8 cellular contexts compared by ENCODE assay signal in the genomic region with DNA sequence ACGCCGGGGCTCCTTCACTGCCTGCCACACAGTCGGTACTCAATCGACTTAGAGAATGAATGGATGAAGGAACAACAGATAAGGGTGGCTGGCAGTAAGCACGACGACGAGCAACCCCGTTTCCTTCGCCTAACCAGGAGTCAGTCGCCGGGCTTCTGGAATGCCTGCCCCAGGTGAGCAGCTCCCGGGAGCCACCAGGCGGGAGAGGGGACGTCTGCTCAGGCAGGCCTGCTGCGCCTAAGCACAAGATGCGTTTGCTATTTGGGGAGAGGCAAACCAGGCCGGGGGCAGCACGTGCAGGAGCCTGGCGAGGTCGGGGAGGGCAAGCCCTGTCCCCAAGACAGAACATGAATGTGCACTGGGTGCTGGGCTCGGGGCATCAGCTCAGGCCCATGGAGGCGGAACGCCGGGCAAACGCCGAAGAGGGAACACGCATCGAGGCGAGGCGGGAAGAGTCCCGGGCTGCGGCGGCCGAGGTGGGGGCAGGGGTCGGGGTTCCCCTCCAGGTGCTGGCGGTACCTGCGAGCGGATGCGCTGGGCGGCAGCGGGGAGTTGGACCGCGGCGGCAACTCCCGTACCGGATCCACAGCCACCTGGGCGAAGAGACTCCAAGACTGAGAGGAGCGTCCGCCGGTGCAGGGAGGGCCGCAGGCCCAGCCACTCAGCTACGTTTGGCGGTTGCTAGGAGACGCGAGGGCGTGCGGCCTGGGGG. TPM values are rescaled to one million over a fixed set of nuclear protein-coding genes. Genes with fewer than 3 reads are reported as not detected.
DNase-seq lines count a peak whose midpoint lies in the region; ATAC-seq, FAIRE-seq and TF ChIP-seq lines count a peak whose summit lies in the region.

Gene CFAP92 (minus strand): TSS at position 616 of the 712 bp plus-strand sequence. CDS start 772 bp downstream, outside the sequence.

- DNase-seq in GM04504 (ENCODE audit: low read depth) (peak; percentile 30), NCI-H2081 (lab: John Stamatoyannopoulos, UW) (peak; percentile 89 to 93), activated B cell treated with CpG ODN at 0.5 μM for 24 hours (peak; percentile 88), mammary epithelial cell (peak; percentile 81), keratinocyte (ENCODE audit: low read depth, low spot score) (no peak), NK-92 (lab: John Stamatoyannopoulos, UW; ENCODE audit: unreplicated experiment) (no peak)
- peak; percentile 78 to 81 for DNase-seq in stimulated activated CD4-positive, alpha-beta T cell treated with anti-CD3 and anti-CD28 coated beads, Interleukin-12 subunit alpha, Interleukin-12 subunit beta, amount 100 ng/mL, for 24 hours (ENCODE audit: low read depth in 2 of 2)

- H2AFZ ChIP-seq in mammary epithelial cell (ENCODE audit: low read depth, low read length) = peak within 1 kb of the TSS; percentile 91
- peak within 1 kb of the TSS; percentile 88 for H2AFZ ChIP-seq in keratinocyte (ENCODE audit: control insufficient read depth, low read length)

- H4K20me1 ChIP-seq in mammary epithelial cell (ENCODE audit: insufficient read depth, low read length) (no peaks in the 10 kb centered on the region), keratinocyte (ENCODE audit: control insufficient read depth, extremely low read depth, insufficient read depth, low read length) (no peaks in the 10 kb centered on the region)

- POLR2A ChIA-PET in activated B cell treated with CpG ODN at 0.5 μM for 24 hours (lab: Charles Lee) = interaction anchor here (0.7 to 2.0 kb wide), 6 partner anchors 10 to 190 kb away, joined by 4 to 17 read pairs (median 6); partner anchors contain the start of genes ACAD9 and CNBP

- H3K9me3 ChIP-seq in mammary epithelial cell (replicated peaks; ENCODE audit: insufficient read depth, low read length) = no peaks in the 10 kb centered on the region
- H3K9me3 ChIP-seq in keratinocyte (ENCODE audit: control insufficient read depth, low read depth, low read length) = no peaks in the 10 kb centered on the region

- ATAC-seq in HG02798 (IDR thresholded peaks at IDR 0.05; ENCODE audit: poor library complexity, unreplicated experiment) (peak; percentile 89), activated B cell treated with CpG ODN at 0.5 μM for 24 hours (ENCODE audit: low read depth) (peak; percentile 98)

- no peaks in the 10 kb centered on the region for H3K9me3 Mint-ChIP-seq in activated B cell treated with CpG ODN at 0.5 μM for 24 hours

- H3K4me2 ChIP-seq in mammary epithelial cell (ENCODE audit: insufficient read depth, low read depth, low read length) = peak within 1 kb of the TSS; percentile 99
- peak within 1 kb of the TSS; percentile 86 for H3K4me2 ChIP-seq in keratinocyte (ENCODE audit: control insufficient read depth, extremely low read depth, insufficient read depth, low read depth, low read length)

- FAIRE-seq in keratinocyte (lab: Jason Lieb, UNC) = peak; percentile 79

- TF ChIP-seq CTCF in activated B cell treated with CpG ODN at 0.5 μM for 24 hours (IDR thresholded peaks at IDR 0.05) = no peak
- TF ChIP-seq CTCF in mammary epithelial cell (conservative IDR thresholded peaks at IDR 0.05 in 1 of 2, IDR thresholded peaks at IDR 0.05 in 1 of 2; ENCODE audit: extremely low read depth in 1 of 2, insufficient read depth in 1 of 2, low read depth in 1 of 2, low read length in 2 of 2) = peak in 1 of 2 donors; percentile 12
- peak in 1 of 3 experiments; percentile 41 for TF ChIP-seq CTCF in keratinocyte (optimal IDR thresholded peaks at IDR 0.05 in 1 of 3, IDR thresholded peaks at IDR 0.05 in 1 of 3, conservative IDR thresholded peaks at IDR 0.05 in 1 of 3; ENCODE audit: extremely low read depth in 1 of 3, insufficient read depth in 2 of 3, low read length in 3 of 3)

- dilution Hi-C loops in mammary epithelial cell (cut with HindIII; ENCODE audit: low sequenced_read_pairs) (loop anchor here (5.0 kb wide), 2 partner anchors 81 to 84 kb away; no protein-coding TSS in a partner anchor), keratinocyte (cut with MboI; ENCODE audit: extremely low pct_ligation_motif_present, low sequenced_read_pairs) (no loop called here)

- intact Hi-C loops in activated B cell treated with CpG ODN at 0.5 μM for 24 hours (cut with micrococcal nuclease) (loop anchor here (1.0 kb wide), 2 partner anchors 23 to 34 kb away; no protein-coding TSS in a partner anchor), mammary epithelial cell (cut with micrococcal nuclease) (loop anchor here (1.0 kb wide), 1 partner anchor 23 kb away; no protein-coding TSS in a partner anchor)

- peak within 1 kb of the TSS; percentile 27 for H3K27ac ChIP-seq in mammary epithelial cell (ENCODE audit: insufficient read depth, low read depth, low read length)
- peak within 1 kb of the TSS; percentile 25 for H3K27ac ChIP-seq in keratinocyte (ENCODE audit: control insufficient read depth, insufficient read depth, low read length)

- in situ Hi-C loops in mammary epithelial cell (cut with MboI; ENCODE audit: low sequenced_read_pairs in 2 of 2) = no loop called here

- H3K27me3 ChIP-seq in mammary epithelial cell (ENCODE audit: insufficient read depth, low read length) (no peaks in the 10 kb centered on the region), keratinocyte (ENCODE audit: control insufficient read depth, extremely low read depth, insufficient read depth, low read length) (peaks cover 3% of the 10 kb centered on the region)

- H3K27me3 Mint-ChIP-seq in activated B cell treated with CpG ODN at 0.5 μM for 24 hours = peaks cover 15% of the 10 kb centered on the region

- H3K4me3 Mint-ChIP-seq in activated B cell treated with CpG ODN at 0.5 μM for 24 hours = peak within 1 kb of the TSS; percentile 60

- H3K4me1 ChIP-seq in mammary epithelial cell (ENCODE audit: insufficient read depth, low read length) (peaks cover 14% of the 10 kb centered on the region), keratinocyte (ENCODE audit: control insufficient read depth, extremely low read depth, insufficient read depth, low read length) (peaks cover 16% of the 10 kb centered on the region)

- CTCF ChIA-PET in activated B cell treated with CpG ODN at 0.5 μM for 24 hours (lab: Charles Lee) (interaction anchor here (0.9 to 3.2 kb wide), 5 partner anchors 23 to 60 kb away, joined by 3 to 22 read pairs (median 7); no protein-coding TSS in a partner anchor), mammary epithelial cell (lab: Charles Lee; ENCODE audit: low non-redundant PET) (interaction anchor here (0.7 kb wide), 1 partner anchor 60 kb away, joined by 4 read pairs; no protein-coding TSS in a partner anchor)

- no peaks in the 10 kb centered on the region for H3K36me3 Mint-ChIP-seq in activated B cell treated with CpG ODN at 0.5 μM for 24 hours (ENCODE audit: low read depth)

- no peak within 1 kb of the TSS for H3K9ac ChIP-seq in mammary epithelial cell (ENCODE audit: insufficient read depth, low read length)
- H3K9ac ChIP-seq in keratinocyte (ENCODE audit: control insufficient read depth, extremely low read depth, insufficient read depth, low read length) = peak within 1 kb of the TSS; percentile 59

- no TSS peak for BruUV-seq in mammary epithelial cell (replicated peaks; lab: Mats Ljungman, UMichigan)

- H3K79me2 ChIP-seq in mammary epithelial cell (ENCODE audit: insufficient read depth, low read length) = no peaks in the 10 kb centered on the region
- H3K79me2 ChIP-seq in keratinocyte (ENCODE audit: control insufficient read depth, insufficient read depth, low read length) = no peaks in the 10 kb centered on the region

- H3K4me3 ChIP-seq in mammary epithelial cell (replicated peaks in 1 of 3; ENCODE audit: insufficient read depth in 1 of 3, low read depth in 2 of 3, low read length in 3 of 3) (peak within 1 kb of the TSS; percentile 30 to 57 (median 53)), keratinocyte (ENCODE audit: control insufficient read depth in 2 of 3, extremely low read depth in 1 of 3, insufficient read depth in 2 of 3, low read depth in 1 of 3, low read length in 3 of 3) (peak within 1 kb of the TSS; percentile 38 to 69 (median 54))

- H3K36me3 ChIP-seq in mammary epithelial cell (ENCODE audit: insufficient read depth, low read length) (no peaks in the 10 kb centered on the region), keratinocyte (ENCODE audit: control insufficient read depth in 2 of 2, extremely low read depth in 1 of 2, insufficient read depth in 2 of 2, low read length in 2 of 2) (no peaks in the 10 kb centered on the region)

- peak within 1 kb of the TSS; percentile 41 for H3K27ac Mint-ChIP-seq in activated B cell treated with CpG ODN at 0.5 μM for 24 hours

- H3K9me1 ChIP-seq in keratinocyte (ENCODE audit: control insufficient read depth, extremely low read depth, insufficient read depth, low read length) = no peaks in the 10 kb centered on the region

- 2% methylated on average over 34 of the region's 57 CpGs for WGBS in mammary epithelial cell (ENCODE audit: low coverage, missing lambda C conversion rate)

- peaks cover 28% of the 10 kb centered on the region for H3K4me1 Mint-ChIP-seq in activated B cell treated with CpG ODN at 0.5 μM for 24 hours

RNA-seq across cellular contexts. Expression of gene CFAP92, which starts in this region (rescaled TPM):
- total RNA-seq in activated B cell treated with CpG ODN at 0.5 μM for 24 hours (not detected in 2 replicates), mammary epithelial cell (1 to 10 TPM in 1 of 2 donors, under 1 TPM in 1; 0.83 to 1.0 TPM)
- polyA plus RNA-seq in mammary epithelial cell (0.29 TPM), keratinocyte (0.11 to 0.26 TPM (median 0.22 TPM) in 3 replicates)
- polyA minus RNA-seq in mammary epithelial cell (3.5 TPM), keratinocyte (0.58 TPM in 1 of 3 replicates, not detected in the others)
- 0.45 TPM for polyA plus RNA-seq in keratinocyte (2011; ENCODE audit: low read depth)
- 0.12 and 0.14 TPM in 2 replicates for polyA plus RNA-seq in keratinocyte (2011; cell fraction: cytosol; rRNA removed)
- 0.19 and 0.45 TPM in 2 replicates for polyA plus RNA-seq in keratinocyte (2011; cell fraction: nucleus; rRNA removed)
- 0.17 and 0.24 TPM in 2 replicates for polyA plus RNA-seq in keratinocyte (2012; ENCODE audit: low replicate concordance)
- not detected for polyA minus RNA-seq in keratinocyte (2011; cell fraction: cytosol; rRNA and poly(A)+ RNA removed)
- polyA minus RNA-seq in keratinocyte (2011; cell fraction: nucleus; rRNA and poly(A)+ RNA removed) = not detected in 2 replicates

Comparison
In these comparisons a context has a peak if more than half of its experiments do, and no peak if none do; other contexts are left out.
1. Peak in DNase-seq and ATAC-seq in activated B cell treated with CpG ODN at 0.5 μM for 24 hours; RNA of the gene not detected or under 1 TPM.
2. DNase-seq: peak in GM04504 (single experiment), NCI-H2081 (2 of 2), mammary epithelial cell (single experiment) and stimulated activated CD4-positive, alpha-beta T cell treated with anti-CD3 and anti-CD28 coated beads, Interleukin-12 subunit alpha, Interleukin-12 subunit beta, amount 100 ng/mL, for 24 hours (2 of 2); none in keratinocyte (single experiment) and NK-92 (single experiment).